Comparison of ENCODE assay signal across 8 cellular contexts in the genomic region with DNA sequence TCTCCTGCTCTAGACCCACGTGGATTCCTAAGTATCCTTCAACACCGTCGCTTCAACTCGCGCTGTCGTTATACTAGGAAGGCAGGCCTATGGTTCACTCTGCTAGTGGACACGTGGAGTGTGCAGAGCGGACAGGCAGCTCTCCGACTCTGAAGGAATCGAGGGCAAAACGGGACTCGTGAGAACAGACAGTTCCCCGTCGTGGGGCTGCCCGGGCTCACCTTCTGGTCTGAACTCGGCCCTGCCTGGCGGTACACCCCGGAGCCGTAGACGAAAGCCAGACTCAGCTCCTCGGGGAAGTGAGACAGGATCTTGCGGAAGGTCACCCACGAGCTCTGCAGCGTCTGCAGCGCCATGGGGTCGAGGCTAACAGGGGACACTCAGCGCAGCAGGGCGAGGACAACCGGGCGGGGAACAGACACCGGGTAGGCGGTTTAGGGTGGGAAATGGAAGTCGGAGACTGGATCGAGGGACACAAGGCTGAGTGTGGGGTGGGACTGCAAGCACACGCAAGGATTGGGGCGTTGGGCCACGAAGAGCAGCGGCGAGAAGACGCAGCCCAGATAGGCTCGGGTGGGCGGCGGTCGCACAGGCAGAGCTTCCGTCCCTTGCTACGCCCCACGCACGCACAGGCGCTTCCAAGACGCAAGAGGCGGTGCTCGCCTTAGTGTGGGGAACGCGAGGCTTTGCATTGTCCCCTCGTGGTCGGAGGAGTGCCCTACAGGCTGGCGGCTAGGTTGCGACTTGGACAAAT. TPM values are rescaled to one million over a fixed set of nuclear protein-coding genes. Genes with fewer than 3 reads are reported as not detected.
DNase-seq lines count a peak whose midpoint lies in the region; ATAC-seq lines count a peak whose summit lies in the region.

A gene with protein sequence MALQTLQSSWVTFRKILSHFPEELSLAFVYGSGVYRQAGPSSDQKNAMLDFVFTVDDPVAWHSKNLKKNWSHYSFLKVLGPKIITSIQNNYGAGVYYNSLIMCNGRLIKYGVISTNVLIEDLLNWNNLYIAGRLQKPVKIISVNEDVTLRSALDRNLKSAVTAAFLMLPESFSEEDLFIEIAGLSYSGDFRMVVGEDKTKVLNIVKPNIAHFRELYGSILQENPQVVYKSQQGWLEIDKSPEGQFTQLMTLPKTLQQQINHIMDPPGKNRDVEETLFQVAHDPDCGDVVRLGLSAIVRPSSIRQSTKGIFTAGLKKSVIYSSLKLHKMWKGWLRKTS (minus strand): TSS at position 605 of the 754 bp plus-strand sequence. CDS start 249 bp downstream, at position 356.

- no peaks in the 10 kb centered on the region for H3K27me3 Mint-ChIP-seq in activated T-helper 17 cell treated with anti-CD3 and anti-CD28 coated beads, Interleukin-2, amount 50 U/mL, for 72 hours
- H3K27me3 Mint-ChIP-seq in natural killer cell treated with Interleukin-12 subunit alpha and Interleukin-12 subunit beta and Interleukin-15 and Interleukin-18, amount 100 ng/mL, for 72 hours, result no peaks in the 10 kb centered on the region

- H3K9me3 ChIP-seq in KOPT-K1 (ENCODE audit: insufficient read depth, low read length, poor library complexity, severe bottlenecking), result no peaks in the 10 kb centered on the region

- ATAC-seq in GM21786 (IDR thresholded peaks at IDR 0.05; ENCODE audit: unreplicated experiment), result peak; percentile 100
- ATAC-seq in activated T-helper 17 cell treated with anti-CD3 and anti-CD28 coated beads, Interleukin-2, amount 50 U/mL, for 72 hours (replicated peaks), result peak; percentile 100
- peak; percentile 100 for ATAC-seq in natural killer cell treated with Interleukin-12 subunit alpha and Interleukin-12 subunit beta and Interleukin-15 and Interleukin-18, amount 100 ng/mL, for 72 hours
- ATAC-seq in stimulated activated naive CD8-positive, alpha-beta T cell treated with anti-CD3 and anti-CD28 coated beads, Interleukin-15, Interleukin-2, amounts not matched to agents 100 U/mL and 50 U/mL, for 24 hours, result peak; percentile 100

- H3K4me3 Mint-ChIP-seq in activated T-helper 17 cell treated with anti-CD3 and anti-CD28 coated beads, Interleukin-2, amount 50 U/mL, for 72 hours, result peak within 1 kb of the TSS; percentile 100
- peak within 1 kb of the TSS; percentile 99 for H3K4me3 Mint-ChIP-seq in natural killer cell treated with Interleukin-12 subunit alpha and Interleukin-12 subunit beta and Interleukin-15 and Interleukin-18, amount 100 ng/mL, for 72 hours

- H3K4me1 Mint-ChIP-seq in activated T-helper 17 cell treated with anti-CD3 and anti-CD28 coated beads, Interleukin-2, amount 50 U/mL, for 72 hours, result peaks cover 15% of the 10 kb centered on the region
- peaks cover 25 to 30% of the 10 kb centered on the region in 2 donors for H3K4me1 Mint-ChIP-seq in natural killer cell treated with Interleukin-12 subunit alpha and Interleukin-12 subunit beta and Interleukin-15 and Interleukin-18, amount 100 ng/mL, for 72 hours (ENCODE audit: low read depth in 2 of 2)

- peak; percentile 91 for DNase-seq in EH (ENCODE audit: low read depth)
- peak; percentile 93 for DNase-seq in RPMI8226
- DNase-seq in fibroblast of peridontal ligament (ENCODE audit: extremely low read depth), result peak; percentile 84
- peak; percentile 92 for DNase-seq in natural killer cell treated with Interleukin-12 subunit alpha and Interleukin-12 subunit beta and Interleukin-15 and Interleukin-18, amount 100 ng/mL, for 72 hours (ENCODE audit: low spot score)
- peak; percentile 91 for DNase-seq in stimulated activated naive CD8-positive, alpha-beta T cell treated with anti-CD3 and anti-CD28 coated beads, Interleukin-15, Interleukin-2, amounts not matched to agents 100 U/mL and 50 U/mL, for 24 hours

- peaks cover 28% of the 10 kb centered on the region for H3K36me3 Mint-ChIP-seq in activated T-helper 17 cell treated with anti-CD3 and anti-CD28 coated beads, Interleukin-2, amount 50 U/mL, for 72 hours (ENCODE audit: low read depth)
- H3K36me3 Mint-ChIP-seq in natural killer cell treated with Interleukin-12 subunit alpha and Interleukin-12 subunit beta and Interleukin-15 and Interleukin-18, amount 100 ng/mL, for 72 hours, result peaks cover 5% of the 10 kb centered on the region

- H3K27ac Mint-ChIP-seq in activated T-helper 17 cell treated with anti-CD3 and anti-CD28 coated beads, Interleukin-2, amount 50 U/mL, for 72 hours, result peak within 1 kb of the TSS; percentile 99
- peak within 1 kb of the TSS; percentile 90 to 97 for H3K27ac Mint-ChIP-seq in natural killer cell treated with Interleukin-12 subunit alpha and Interleukin-12 subunit beta and Interleukin-15 and Interleukin-18, amount 100 ng/mL, for 72 hours

- H3K36me3 ChIP-seq in KOPT-K1 (ENCODE audit: insufficient read depth, low read length), result peaks cover 31% of the 10 kb centered on the region

- peak within 1 kb of the TSS; percentile 69 for H3K27ac ChIP-seq in KOPT-K1 (ENCODE audit: low read depth, low read length, poor library complexity, severe bottlenecking)

- H3K9me3 Mint-ChIP-seq in activated T-helper 17 cell treated with anti-CD3 and anti-CD28 coated beads, Interleukin-2, amount 50 U/mL, for 72 hours, result no peaks in the 10 kb centered on the region
- H3K9me3 Mint-ChIP-seq in natural killer cell treated with Interleukin-12 subunit alpha and Interleukin-12 subunit beta and Interleukin-15 and Interleukin-18, amount 100 ng/mL, for 72 hours, result no peaks in the 10 kb centered on the region

RNA-seq across cellular contexts. Expression of the gene that starts here (rescaled TPM):
- 10 to 100 TPM; 19.7 to 22.8 TPM for total RNA-seq in activated T-helper 17 cell treated with anti-CD3 and anti-CD28 coated beads, Interleukin-2, amount 50 U/mL, for 72 hours
- total RNA-seq in natural killer cell treated with Interleukin-12 subunit alpha and Interleukin-12 subunit beta and Interleukin-15 and Interleukin-18, amount 100 ng/mL, for 72 hours, result 10 to 100 TPM; 20.1 to 48.7 TPM

Comparison
In these comparisons a context has a peak if more than half of its experiments do, and no peak if none do; other contexts are left out.
1. Peak in every context shown above with its lines: DNase-seq, ATAC-seq and H3K27ac ChIP-seq.